In the genomic region with DNA sequence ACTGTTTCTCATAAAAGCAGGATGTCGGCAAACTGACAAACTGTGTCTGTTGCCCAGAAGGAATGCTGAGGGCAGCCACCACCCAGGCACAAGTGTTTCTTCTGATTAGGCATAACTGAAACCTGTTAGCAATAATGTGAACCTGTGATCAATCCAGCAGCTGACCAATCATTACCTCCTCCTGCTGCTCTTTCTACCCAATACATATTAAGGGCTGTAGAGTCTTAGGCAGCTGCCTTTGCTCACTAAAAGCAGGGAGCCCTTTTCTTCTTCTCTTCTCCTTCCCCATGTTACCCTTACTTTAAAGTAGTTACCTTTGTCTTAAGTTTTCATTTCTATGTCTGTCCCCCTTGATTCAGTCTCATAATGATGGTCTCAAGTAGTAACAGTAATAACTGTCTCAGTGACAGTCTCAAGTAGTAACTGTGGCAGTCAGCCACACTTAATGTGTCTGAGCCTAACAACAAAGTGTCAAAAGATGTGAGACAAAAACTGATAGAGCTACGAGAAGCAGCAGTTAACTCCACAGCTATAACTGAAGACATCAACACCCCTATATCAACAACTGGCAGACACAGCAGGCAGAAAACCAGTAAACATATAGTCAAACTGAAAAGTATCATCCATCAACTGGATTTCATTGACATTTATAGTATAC, we compare ENCODE assay signal across 21 cellular contexts. TPM values are rescaled to one million over a fixed set of nuclear protein-coding genes. Genes with fewer than 3 reads are reported as not detected.
DNase-seq lines count a peak whose midpoint lies in the region; ATAC-seq and TF ChIP-seq lines count a peak whose summit lies in the region.
"Had no signal": no experiment of that assay in that cellular context is flagged by ENCODE, and none has a peak within 500 bp of the region (broad histone marks: within the 10 kb centered on the region; RNA-seq: fewer than 3 reads in every experiment).

No MANE protein-coding gene starts in this region.

- no peak overlapping the region for H2AFZ ChIP-seq in neural cell (ENCODE audit: low read depth, low read length)

- peak; percentile 97 for TF ChIP-seq EP300 in neural cell (conservative IDR thresholded peaks at IDR 0.05; ENCODE audit: poor library complexity, severe bottlenecking)

- peaks cover 76% of the 10 kb centered on the region for H3K79me2 ChIP-seq in neural cell (replicated peaks; ENCODE audit: insufficient read depth, low read length)

- intact Hi-C loops in activated CD8-positive, alpha-beta T cell treated with anti-CD3 and anti-CD28 coated beads for 36 hours (cut with micrococcal nuclease), result no loop called here

- H3K27ac Mint-ChIP-seq in activated CD8-positive, alpha-beta T cell treated with anti-CD3 and anti-CD28 coated beads for 36 hours, result peak overlapping the region; percentile 22
- H3K27ac Mint-ChIP-seq in activated CD8-positive, alpha-beta T cell treated with anti-CD3 and anti-CD28 coated beads, Interleukin-2, amount 10 ng/mL, durations not matched to agents 7 days and 5 days, result no peak overlapping the region
- H3K27ac Mint-ChIP-seq in central memory CD8-positive, alpha-beta T cell (ENCODE audit: low read depth), result no peak overlapping the region
- H3K27ac Mint-ChIP-seq: activated CD4-positive, alpha-beta T cell treated with anti-CD3 and anti-CD28 coated beads, Interleukin-2, amount 10 ng/mL, durations not matched to agents 24 days and 14 days; nephron had no signal

- no peaks in the 10 kb centered on the region for H3F3A ChIP-seq in neural cell (ENCODE audit: insufficient read depth, low read length, poor library complexity, severe bottlenecking)

- H3K9me3 ChIP-seq in HEK293 (ENCODE audit: control insufficient read depth, insufficient read depth, low read depth, low read length), result no peaks in the 10 kb centered on the region
- no peaks in the 10 kb centered on the region for H3K9me3 ChIP-seq in neural cell (ENCODE audit: low read length)

- peak; percentile 47 for ATAC-seq in activated CD8-positive, alpha-beta T cell treated with anti-CD3 and anti-CD28 coated beads for 36 hours
- no peak for ATAC-seq in activated CD8-positive, alpha-beta T cell treated with anti-CD3 and anti-CD28 coated beads, Interleukin-2, amount 10 ng/mL, durations not matched to agents 7 days and 5 days
- no peak for ATAC-seq in central memory CD8-positive, alpha-beta T cell (replicated peaks; ENCODE audit: extremely low read depth, poor library complexity, severe bottlenecking)
- no peak for ATAC-seq in HG02938 (IDR thresholded peaks at IDR 0.05; ENCODE audit: unreplicated experiment)
- no peak for ATAC-seq in HG02870 (IDR thresholded peaks at IDR 0.05; ENCODE audit: unreplicated experiment)
- ATAC-seq: psoas muscle had no signal

- H3K27me3 Mint-ChIP-seq in activated CD8-positive, alpha-beta T cell treated with anti-CD3 and anti-CD28 coated beads for 36 hours, result no peaks in the 10 kb centered on the region
- no peaks in the 10 kb centered on the region for H3K27me3 Mint-ChIP-seq in activated CD8-positive, alpha-beta T cell treated with anti-CD3 and anti-CD28 coated beads, Interleukin-2, amount 10 ng/mL, durations not matched to agents 7 days and 5 days (ENCODE audit: low read depth)
- no peaks in the 10 kb centered on the region for H3K27me3 Mint-ChIP-seq in central memory CD8-positive, alpha-beta T cell
- H3K27me3 Mint-ChIP-seq: activated CD4-positive, alpha-beta T cell treated with anti-CD3 and anti-CD28 coated beads, Interleukin-2, amount 10 ng/mL, durations not matched to agents 24 days and 14 days had no signal

- POLR2A ChIA-PET in activated CD8-positive, alpha-beta T cell treated with anti-CD3 and anti-CD28 coated beads for 36 hours (lab: Charles Lee), result interaction anchor here (0.7 to 1.4 kb wide), 2 partner anchors 14 to 34 kb away, joined by 3 to 6 read pairs; no protein-coding TSS in a partner anchor
- POLR2A ChIA-PET in activated CD8-positive, alpha-beta T cell treated with anti-CD3 and anti-CD28 coated beads, Interleukin-2, amount 10 ng/mL, durations not matched to agents 7 days and 5 days (lab: Charles Lee), result no interaction called here
- POLR2A ChIA-PET in HEK293 (lab: Yijun Ruan, JAX), result no interaction called here

- TF ChIP-seq CTCF in activated CD8-positive, alpha-beta T cell treated with anti-CD3 and anti-CD28 coated beads for 36 hours (IDR thresholded peaks at IDR 0.05), result no peak
- TF ChIP-seq CTCF in HEK293 (tag by site-specific recombination; IDR thresholded peaks at IDR 0.05), result no peak
- no peak for TF ChIP-seq CTCF in neural cell (IDR thresholded peaks at IDR 0.05; ENCODE audit: poor library complexity, severe bottlenecking)

- no peak for TF ChIP-seq RAD21 in neural cell (conservative IDR thresholded peaks at IDR 0.05)

- no peak overlapping the region for H3K4me2 ChIP-seq in neural cell (ENCODE audit: low read length)

- no peaks in the 10 kb centered on the region for H3K27me3 ChIP-seq in neural cell (ENCODE audit: insufficient read depth, low read depth, low read length)
- H3K27me3 ChIP-seq: BLaER1 treated with 17β-estradiol and CSF1 and Interleukin-3, amounts not matched to agents 10 nM and 100 nM; brain microvascular endothelial cell; vagina had no signal

- H3K4me1 Mint-ChIP-seq in activated CD8-positive, alpha-beta T cell treated with anti-CD3 and anti-CD28 coated beads for 36 hours (ENCODE audit: low read depth), result peaks cover 60% of the 10 kb centered on the region
- H3K4me1 Mint-ChIP-seq in activated CD8-positive, alpha-beta T cell treated with anti-CD3 and anti-CD28 coated beads, Interleukin-2, amount 10 ng/mL, durations not matched to agents 7 days and 5 days (ENCODE audit: low read depth), result peaks cover 31% of the 10 kb centered on the region
- peaks cover 65% of the 10 kb centered on the region for H3K4me1 Mint-ChIP-seq in central memory CD8-positive, alpha-beta T cell
- H3K4me1 Mint-ChIP-seq: nephron had no signal

- CTCF ChIA-PET in activated CD8-positive, alpha-beta T cell treated with anti-CD3 and anti-CD28 coated beads for 36 hours (lab: Charles Lee), result interaction anchor here (0.6 to 1.1 kb wide), 2 partner anchors 100 to 736 kb away, joined by 3 read pairs; a partner anchor contains a TSS
- CTCF ChIA-PET in activated CD8-positive, alpha-beta T cell treated with anti-CD3 and anti-CD28 coated beads, Interleukin-2, amount 10 ng/mL, durations not matched to agents 7 days and 5 days (lab: Charles Lee), result interaction anchor here (1.2 to 2.7 kb wide), 3 partner anchors 11 to 38 kb away, joined by 3 to 7 read pairs (median 4); no protein-coding TSS in a partner anchor
- CTCF ChIA-PET in HEK293 (lab: Yijun Ruan, JAX), result no interaction called here

- peaks cover 36% of the 10 kb centered on the region for H3K36me3 Mint-ChIP-seq in activated CD8-positive, alpha-beta T cell treated with anti-CD3 and anti-CD28 coated beads for 36 hours (ENCODE audit: low read depth)
- H3K36me3 Mint-ChIP-seq in activated CD8-positive, alpha-beta T cell treated with anti-CD3 and anti-CD28 coated beads, Interleukin-2, amount 10 ng/mL, durations not matched to agents 7 days and 5 days (ENCODE audit: low read depth), result peaks cover 38% of the 10 kb centered on the region
- H3K36me3 Mint-ChIP-seq in central memory CD8-positive, alpha-beta T cell (ENCODE audit: insufficient read depth), result peaks cover 1% of the 10 kb centered on the region

- H3K4me3 Mint-ChIP-seq in activated CD8-positive, alpha-beta T cell treated with anti-CD3 and anti-CD28 coated beads for 36 hours, result no peak overlapping the region
- H3K4me3 Mint-ChIP-seq in activated CD8-positive, alpha-beta T cell treated with anti-CD3 and anti-CD28 coated beads, Interleukin-2, amount 10 ng/mL, durations not matched to agents 7 days and 5 days, result no peak overlapping the region
- peak overlapping the region; percentile 8 for H3K4me3 Mint-ChIP-seq in central memory CD8-positive, alpha-beta T cell
- H3K4me3 Mint-ChIP-seq: activated CD4-positive, alpha-beta T cell treated with anti-CD3 and anti-CD28 coated beads, Interleukin-2, amount 10 ng/mL, durations not matched to agents 24 days and 14 days; nephron had no signal

- no peaks in the 10 kb centered on the region for H3K9me2 ChIP-seq in neural cell (ENCODE audit: insufficient read depth, low read length)

- no peak overlapping the region for H3K9ac ChIP-seq in neural cell (ENCODE audit: low read length)
- H3K9ac ChIP-seq: BLaER1 treated with 17β-estradiol and CSF1 and Interleukin-3, amounts not matched to agents 10 nM and 100 nM had no signal

- peaks cover 11% of the 10 kb centered on the region; the same call in 1 of the 2 replicates for H3K4me1 ChIP-seq in HEK293 (ENCODE audit: control insufficient read depth, insufficient read depth, low read length)

- H4K20me1 ChIP-seq in neural cell (ENCODE audit: insufficient read depth), result no peaks in the 10 kb centered on the region

- no peak overlapping the region for H3K27ac ChIP-seq in HEK293 (ENCODE audit: extremely low read depth, low read depth, low read length)
- H3K27ac ChIP-seq in neural cell (ENCODE audit: low read length), result no peak overlapping the region
- H3K27ac ChIP-seq: BLaER1 treated with 17β-estradiol and CSF1 and Interleukin-3, amounts not matched to agents 10 nM and 100 nM; brain microvascular endothelial cell; epithelial cell of prostate; psoas muscle; vagina had no signal

- DNase-seq in activated CD8-positive, alpha-beta T cell treated with anti-CD3 and anti-CD28 coated beads for 36 hours, result no peak
- DNase-seq in activated CD8-positive, alpha-beta T cell treated with anti-CD3 and anti-CD28 coated beads, Interleukin-2, amount 10 ng/mL, durations not matched to agents 7 days and 5 days, result no peak
- no peak for DNase-seq in central memory CD8-positive, alpha-beta T cell (ENCODE audit: low spot score in 2 of 2)
- no peak for DNase-seq in NCI-H1105 treated with DMSO at 0.1 percent for 48 hours (lab: John Stamatoyannopoulos, UW)
- DNase-seq: activated CD4-positive, alpha-beta T cell treated with anti-CD3 and anti-CD28 coated beads, Interleukin-2, amount 10 ng/mL, durations not matched to agents 24 days and 14 days; brain microvascular endothelial cell; KG1; kidney; MV-4-11; NCI-H345; psoas muscle; stimulated activated CD4-positive, alpha-beta T cell treated with anti-CD3 and anti-CD28 coated beads, Interleukin-4, amount 100 ng/mL, for 24 hours; substantia nigra had no signal

- peaks cover 11% of the 10 kb centered on the region for H3K9me3 Mint-ChIP-seq in activated CD8-positive, alpha-beta T cell treated with anti-CD3 and anti-CD28 coated beads for 36 hours
- peaks cover 15% of the 10 kb centered on the region for H3K9me3 Mint-ChIP-seq in activated CD8-positive, alpha-beta T cell treated with anti-CD3 and anti-CD28 coated beads, Interleukin-2, amount 10 ng/mL, durations not matched to agents 7 days and 5 days (ENCODE audit: insufficient read depth)
- peaks cover 6% of the 10 kb centered on the region for H3K9me3 Mint-ChIP-seq in central memory CD8-positive, alpha-beta T cell

- no peak overlapping the region for H3K4me3 ChIP-seq in HEK293 (ENCODE audit: low read depth, low read length)
- no peak overlapping the region for H3K4me3 ChIP-seq in neural cell (ENCODE audit: low read length)
- H3K4me3 ChIP-seq: BLaER1 treated with 17β-estradiol and CSF1 and Interleukin-3, amounts not matched to agents 10 nM and 100 nM; psoas muscle; vagina had no signal

- H3K36me3 ChIP-seq in HEK293 (ENCODE audit: control insufficient read depth in 2 of 2, insufficient read depth in 1 of 2, low read length in 2 of 2) (no peaks in the 10 kb centered on the region), neural cell (ENCODE audit: insufficient read depth, low read length) (no peaks in the 10 kb centered on the region)
- H3K36me3 ChIP-seq: brain microvascular endothelial cell, vagina had no signal

RNA-seq across cellular contexts. Expression of a gene that starts 37.0 kb away (rescaled TPM):
- total RNA-seq in activated CD8-positive, alpha-beta T cell treated with anti-CD3 and anti-CD28 coated beads for 36 hours, result 10 to 100 TPM; 53.3 to 56.2 TPM
- 10 to 100 TPM; 50.0 to 53.4 TPM for total RNA-seq in activated CD8-positive, alpha-beta T cell treated with anti-CD3 and anti-CD28 coated beads, Interleukin-2, amount 10 ng/mL, durations not matched to agents 7 days and 5 days
- polyA plus RNA-seq in neural cell, result 51.7 and 52.2 TPM in 2 replicates
- 83.8 and 98.9 TPM in 2 replicates for polyA minus RNA-seq in neural cell

RNA-seq across cellular contexts. Expression of a gene that starts 59.5 kb away (rescaled TPM):
- 10 to 100 TPM; 95.2 to 95.8 TPM for total RNA-seq in activated CD8-positive, alpha-beta T cell treated with anti-CD3 and anti-CD28 coated beads for 36 hours
- 10 to 100 TPM; 67.3 to 71.6 TPM for total RNA-seq in activated CD8-positive, alpha-beta T cell treated with anti-CD3 and anti-CD28 coated beads, Interleukin-2, amount 10 ng/mL, durations not matched to agents 7 days and 5 days
- polyA plus RNA-seq in neural cell, result 88.8 and 117 TPM in 2 replicates
- polyA minus RNA-seq in neural cell, result 35.1 and 40.9 TPM in 2 replicates
